17 cellular contexts compared by ENCODE assay signal in the genomic region with DNA sequence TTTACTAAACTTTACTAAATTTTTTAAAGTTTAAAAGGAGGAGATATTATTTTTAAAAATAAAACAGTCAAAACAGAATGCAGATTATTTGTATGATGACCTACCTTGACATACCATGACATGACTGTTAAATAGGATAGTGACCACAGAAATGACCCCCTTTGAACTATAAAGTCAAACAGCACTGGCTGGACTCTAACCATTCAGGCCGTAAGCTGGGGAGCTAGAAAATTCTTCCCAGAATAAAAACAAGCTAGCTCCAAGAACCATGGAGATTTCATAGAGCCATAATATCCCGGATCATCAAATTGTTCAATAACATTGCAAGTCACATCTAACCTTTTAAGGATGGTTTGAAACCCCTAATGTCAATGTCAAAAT.
"Had no signal": no experiment of that assay in that cellular context is flagged by ENCODE, and none has a peak within 500 bp of the region (broad histone marks: within the 10 kb centered on the region; RNA-seq: fewer than 3 reads in every experiment).

No MANE protein-coding gene starts in this region.

- DNase-seq: activated CD8-positive, alpha-beta memory T cell treated with anti-CD3 and anti-CD28 coated beads, Interleukin-2, amount 50 U/mL, for 48 hours; activated naive CD4-positive, alpha-beta T cell treated with Interleukin-2 at 50 U/mL for 16 hours; activated naive CD8-positive, alpha-beta T cell treated with anti-CD3 and anti-CD28 coated beads for 36 hours; activated T-cell treated with anti-CD3 and anti-CD28 coated beads, Interleukin-2, amount 50 U/mL, for 4 hours; cortex of kidney; heart left ventricle; left cardiac atrium; stimulated activated CD4-positive, alpha-beta T cell treated with anti-CD3 and anti-CD28 coated beads, Interleukin-4, amount 100 ng/mL, for 1 hour; stimulated activated naive CD4-positive, alpha-beta T cell treated with Interleukin-2 at 50 U/mL for 16 hours; T-cell; T-helper 9 cell; upper lobe of left lung had no signal

- H3K27ac ChIP-seq: epithelial cell of prostate had no signal

- H3K36me3 ChIP-seq: gastroesophageal sphincter, heart left ventricle, upper lobe of left lung had no signal

- H3K9me3 ChIP-seq: gastroesophageal sphincter, heart left ventricle, upper lobe of left lung had no signal

- H3K36me3 Mint-ChIP-seq: T-cell had no signal

- H3K27ac Mint-ChIP-seq: progenitor cell of endocrine pancreas had no signal

- H3K9me3 Mint-ChIP-seq: activated T-cell treated with anti-CD3 and anti-CD28 coated beads, Interleukin-2, amount 50 U/mL, for 4 hours; T-cell had no signal

- H3K27me3 ChIP-seq: gastroesophageal sphincter, heart left ventricle, upper lobe of left lung had no signal

- FAIRE-seq: islet of Langerhans had no signal

- H3K27me3 Mint-ChIP-seq: activated naive CD8-positive, alpha-beta T cell treated with anti-CD3 and anti-CD28 coated beads for 36 hours; naive thymus-derived CD4-positive, alpha-beta T cell; progenitor cell of endocrine pancreas; T-cell had no signal

- H3K4me3 ChIP-seq: gastroesophageal sphincter, heart left ventricle, upper lobe of left lung had no signal

- H3K4me3 Mint-ChIP-seq: activated T-cell treated with anti-CD3 and anti-CD28 coated beads, Interleukin-2, amount 50 U/mL, for 4 hours had no signal
